8 cellular contexts compared by ENCODE assay signal in genomic region chr20:49281059-49281912, GRCh38. TPM values are rescaled to one million over a fixed set of nuclear protein-coding genes. Genes with fewer than 3 reads are reported as not detected.
DNase-seq lines count a peak whose midpoint lies in the region; ATAC-seq, FAIRE-seq and TF ChIP-seq lines count a peak whose summit lies in the region.

No MANE protein-coding gene starts in this region.

- peaks cover 76% of the 10 kb centered on the region for H3K36me3 ChIP-seq in Karpas-422 (ENCODE audit: insufficient read depth, low read length)
- peaks cover 68 to 69% of the 10 kb centered on the region in 2 donors for H3K36me3 ChIP-seq in ascending aorta

- no peak for ATAC-seq in HG03108 (IDR thresholded peaks at IDR 0.05; ENCODE audit: unreplicated experiment)

- no peaks in the 10 kb centered on the region for H3K27me3 ChIP-seq in Karpas-422 (ENCODE audit: low read length)
- no peaks in the 10 kb centered on the region for H3K27me3 ChIP-seq in ascending aorta

- peak overlapping the region; percentile 2 for H3K4me2 ChIP-seq in Karpas-422 (ENCODE audit: low read depth, low read length, poor library complexity, severe bottlenecking)

- H3K27ac ChIP-seq in Karpas-422 (ENCODE audit: low read length): no peak overlapping the region
- H3K27ac ChIP-seq in ascending aorta: no peak overlapping the region

- no peak overlapping the region for H3K9ac ChIP-seq in Karpas-422 (ENCODE audit: low read length)

- H4K20me1 ChIP-seq in Karpas-422 (ENCODE audit: insufficient read depth, low read depth, low read length): peaks cover 30% of the 10 kb centered on the region

- H3K9me2 ChIP-seq in Karpas-422 (replicated peaks; ENCODE audit: insufficient read depth, low read length): no peaks in the 10 kb centered on the region

- no peak for TF ChIP-seq CTCF in ascending aorta (IDR thresholded peaks at IDR 0.05)

- H3K4me1 ChIP-seq in Karpas-422 (ENCODE audit: low read length) (peaks cover 59% of the 10 kb centered on the region), ascending aorta (peaks cover 12% of the 10 kb centered on the region in 2 donors)

- intact Hi-C loops in ascending aorta (cut with DNase I): no loop called here

- no peak overlapping the region for H2AFZ ChIP-seq in Karpas-422 (ENCODE audit: low read length)

- peaks cover 77% of the 10 kb centered on the region for H3K79me2 ChIP-seq in Karpas-422 (ENCODE audit: low read length)

- H3K4me3 ChIP-seq in Karpas-422 (ENCODE audit: low read length) (peak overlapping the region; percentile 85; the same call in 1 of the 2 replicates), ascending aorta (peak overlapping the region; percentile 75 to 98)

- H3K9me3 ChIP-seq in Karpas-422 (ENCODE audit: low read length) (peaks cover 25% of the 10 kb centered on the region), ascending aorta (peaks cover 30 to 48% of the 10 kb centered on the region in 2 donors)

- no peak for FAIRE-seq in frontal cortex (lab: Jason Lieb, UNC)

- DNase-seq in CMK (ENCODE audit: low read depth) (peak; percentile 43), Karpas-422 (no peak), ascending aorta (ENCODE audit: low spot score in 2 of 2) (no peak), mesenteric fat pad (ENCODE audit: low spot score) (peak; percentile 41), frontal cortex (ENCODE audit: low spot score in 2 of 2) (no peak), GM19238 (ENCODE audit: insufficient read length, low spot score) (no peak), NCI-H524 treated with DMSO at 0.1 percent for 48 hours (lab: John Stamatoyannopoulos, UW) (no peak)

RNA-seq across cellular contexts. Expression of gene ZNFX1, which starts 3.4 kb away (rescaled TPM):
- 21.7 and 22.2 TPM in 2 replicates for total RNA-seq in Karpas-422 (2014; rRNA removed; shearing (Covaris generic); ENCODE audit: low replicate concordance)
- total RNA-seq in ascending aorta: 49.1 TPM
- total RNA-seq in mesenteric fat pad: 43.4 TPM
- 13.0 TPM for total RNA-seq in frontal cortex

Comparison
In these comparisons a context has a peak if more than half of its experiments do, and no peak if none do; other contexts are left out.
1. DNase-seq: peak in CMK (single experiment) and mesenteric fat pad (single experiment); none in Karpas-422 (single experiment), ascending aorta (0 of 2), frontal cortex (0 of 2), GM19238 (single experiment) and NCI-H524 treated with DMSO at 0.1 percent for 48 hours (single experiment).